25 cellular contexts compared by ENCODE assay signal in genomic region chr1:161163793-161164192, GRCh38. TPM values are rescaled to one million over a fixed set of nuclear protein-coding genes. Genes with fewer than 3 reads are reported as not detected.
DNase-seq lines count a peak whose midpoint lies in the region; ATAC-seq, FAIRE-seq and TF ChIP-seq lines count a peak whose summit lies in the region.
"Had no signal": no experiment of that assay in that cellular context is flagged by ENCODE, and none has a peak within 500 bp of the region (broad histone marks: within the 10 kb centered on the region; RNA-seq: fewer than 3 reads in every experiment).

No MANE protein-coding gene starts in this region.

- H3K9me3 ChIP-seq in CD4-positive, alpha-beta T cell (ENCODE audit: control insufficient read depth, low read length): no peaks in the 10 kb centered on the region
- no peaks in the 10 kb centered on the region for H3K9me3 ChIP-seq in K562 (replicated peaks; ENCODE audit: control insufficient read depth, insufficient read depth, low read depth, low read length)
- H3K9me3 ChIP-seq: BE2C, body of pancreas, mucosa of descending colon, pancreas had no signal

- H3K79me2 ChIP-seq in ACC112 (ENCODE audit: control insufficient read depth, insufficient read depth, low read length, unreplicated experiment) (peaks cover 16% of the 10 kb centered on the region), K562 (ENCODE audit: control insufficient read depth, insufficient read depth, low read length) (peaks cover 73% of the 10 kb centered on the region)

- no peak for TF ChIP-seq POLR2A in K562 (conservative IDR thresholded peaks at IDR 0.05)

- POLR2A ChIA-PET in CD4-positive, alpha-beta T cell (lab: Charles Lee): interaction anchor here (1.0 to 2.3 kb wide), 2 partner anchors 8 to 95 kb away, joined by 3 to 7 read pairs; no protein-coding TSS in a partner anchor
- POLR2A ChIA-PET in K562 (lab: Yijun Ruan, JAX): interaction anchor here (0.6 to 4.3 kb wide), 3 partner anchors 9 to 90 kb away, joined by 3 to 30 read pairs (median 4); partner anchors contain the start of genes B4GALT3 and UFC1

- H3K4me1 ChIP-seq in ACC112 (ENCODE audit: control insufficient read depth, insufficient read depth, low read length, unreplicated experiment) (peaks cover 10% of the 10 kb centered on the region), K562 (replicated peaks in 1 of 2; ENCODE audit: control insufficient read depth in 2 of 2, insufficient read depth in 2 of 2, low read length in 2 of 2) (peaks cover 64 to 87% of the 10 kb centered on the region in 2 experiments)
- H3K4me1 ChIP-seq: BE2C had no signal

- H3K27ac ChIP-seq in ACC112 (ENCODE audit: low read depth, low read length) (0 out of 2 replicates have a peak overlapping the region, but pooled peaks have one; percentile 4), K562 (ENCODE audit: extremely low read depth, low read depth, low read length) (no peak overlapping the region; the same call in 1 of the 3 replicates)
- H3K27ac ChIP-seq in CD4-positive, alpha-beta T cell (ENCODE audit: low read depth, low read length): no peak overlapping the region
- H3K27ac ChIP-seq: epithelial cell of prostate, pancreas had no signal

- H3K27me3 ChIP-seq in ACC112 (ENCODE audit: insufficient read depth, low read length) (no peaks in the 10 kb centered on the region), K562 (ENCODE audit: control insufficient read depth in 2 of 2, insufficient read depth in 2 of 2, low read length in 2 of 2) (no peaks in the 10 kb centered on the region)
- no peaks in the 10 kb centered on the region for H3K27me3 ChIP-seq in CD4-positive, alpha-beta T cell (ENCODE audit: control insufficient read depth, insufficient read depth, low read length)
- H3K27me3 ChIP-seq: BE2C, body of pancreas, pancreas had no signal

- no peak for FAIRE-seq in K562 (lab: Jason Lieb, UNC)
- FAIRE-seq: G401.6, GM12878, pancreas had no signal

- WGBS in K562 (ENCODE audit: insufficient coverage, low coverage, missing lambda C conversion rate): 87% methylated on average over 5 of the region's 5 CpGs

- peak overlapping the region; percentile 98 for H3K27ac Mint-ChIP-seq in CD4-positive, alpha-beta T cell
- H3K27ac Mint-ChIP-seq in nephron: peak overlapping the region; percentile 0 to 68 (median 5)

- CTCF ChIA-PET in CD4-positive, alpha-beta T cell (lab: Charles Lee): no interaction called here
- CTCF ChIA-PET in K562 (lab: Yijun Ruan, JAX; ENCODE audit: low intra/inter-chr PET ratio): no interaction called here

- H3K4me3 ChIP-seq in ACC112 (ENCODE audit: low read depth, low read length): no peak overlapping the region
- no peak overlapping the region for H3K4me3 ChIP-seq in K562
- H3K4me3 ChIP-seq: body of pancreas, GM12878, mucosa of descending colon, pancreas had no signal

- H3K36me3 Mint-ChIP-seq in CD4-positive, alpha-beta T cell (ENCODE audit: low read depth): peaks cover 61% of the 10 kb centered on the region
- peaks cover 43% of the 10 kb centered on the region for H3K36me3 Mint-ChIP-seq in nephron (ENCODE audit: low read depth)

- no peak for TF ChIP-seq EP300 in K562 (IDR thresholded peaks at IDR 0.05; ENCODE audit: low read length)

- H3K9ac ChIP-seq in K562 (ENCODE audit: insufficient read depth in 1 of 2, low read depth in 2 of 2, low read length in 2 of 2): peak overlapping the region; percentile 65 to 67; a peak in 1 of 4 replicates

- no peaks in the 10 kb centered on the region for H3K9me1 ChIP-seq in K562 (ENCODE audit: control insufficient read depth, insufficient read depth, low read length)

- peak overlapping the region; percentile 93 for H3K4me3 Mint-ChIP-seq in CD4-positive, alpha-beta T cell
- H3K4me3 Mint-ChIP-seq in nephron: peak overlapping the region; percentile 29 to 92 (median 45)

- in situ Hi-C loops in K562 (cut with MboI): no loop called here

- BruUV-seq in K562 (replicated peaks; lab: Mats Ljungman, UMichigan): no TSS peak

- H2AFZ ChIP-seq in ACC112 (ENCODE audit: low read length, unreplicated experiment) (no peak overlapping the region), K562 (ENCODE audit: low read depth, low read length) (no peak overlapping the region)

- 0 out of 2 replicates have a peak overlapping the region, but pooled peaks have one; percentile 83 for H3K4me2 ChIP-seq in K562 (ENCODE audit: insufficient read depth, low read length)

- TF ChIP-seq RAD21 in K562 (CRISPR knock-in tag; conservative IDR thresholded peaks at IDR 0.05 in 1 of 2, IDR thresholded peaks at IDR 0.05 in 1 of 2): no peak

- intact Hi-C loops in CD4-positive, alpha-beta T cell (cut with DNase I, micrococcal nuclease): loop anchor here in 1 of 2 experiments (2.0 kb wide), 1 partner anchor 13 kb away; the partner anchor contains the start of gene B4GALT3
- intact Hi-C loops in K562 (cut with micrococcal nuclease): no loop called here

- H3K9me3 Mint-ChIP-seq in CD4-positive, alpha-beta T cell: no peaks in the 10 kb centered on the region
- H3K9me3 Mint-ChIP-seq in nephron: no peaks in the 10 kb centered on the region

- DNase-seq in CD4-positive, alpha-beta T cell: no peak
- DNase-seq in K562 (ENCODE audit: extremely low read depth in 1 of 4, low spot score in 3 of 4): no peak
- DNase-seq in NCI-H1048 (lab: John Stamatoyannopoulos, UW): no peak
- no peak for DNase-seq in hippocampal formation (lab: John Stamatoyannopoulos, UW)
- DNase-seq in kidney glomerular epithelial cell (lab: John Stamatoyannopoulos, UW): no peak
- no peak for DNase-seq in RKO (ENCODE audit: low spot score)
- DNase-seq: activated naive CD4-positive, alpha-beta T cell; BE2C; body of pancreas; foreskin melanocyte; KBM-7; mucosa of descending colon; MV-4-11; NCI-H2029 treated with DMSO at 0.1 percent for 48 hours; NCI-H510A; pancreas; stimulated activated CD4-positive, alpha-beta T cell treated with anti-CD3 and anti-CD28 coated beads, Interleukin-2, amount 100 ng/mL, for 48 hours; SW 1271 had no signal

- ATAC-seq in CD4-positive, alpha-beta T cell (ENCODE audit: poor library complexity): no peak
- no peak for ATAC-seq in K562
- ATAC-seq: body of pancreas, GM12878, HCT116, mucosa of descending colon, pancreas, Right ventricle myocardium inferior had no signal

- H3K27me3 Mint-ChIP-seq in CD4-positive, alpha-beta T cell: no peaks in the 10 kb centered on the region
- no peaks in the 10 kb centered on the region for H3K27me3 Mint-ChIP-seq in nephron (ENCODE audit: low read depth)

- H3K36me3 ChIP-seq in ACC112 (ENCODE audit: insufficient read depth, low read length): peaks cover 10% of the 10 kb centered on the region; the same call in 1 of the 2 replicates
- peaks cover 59% of the 10 kb centered on the region for H3K36me3 ChIP-seq in K562 (ENCODE audit: control insufficient read depth, insufficient read depth, low read length)
- H3K36me3 ChIP-seq: BE2C, pancreas had no signal

- TF ChIP-seq CTCF in CD4-positive, alpha-beta T cell (IDR thresholded peaks at IDR 0.05): no peak
- TF ChIP-seq CTCF in K562 (IDR thresholded peaks at IDR 0.05 in 2 of 3, conservative IDR thresholded peaks at IDR 0.05 in 1 of 3; ENCODE audit: insufficient read depth in 2 of 3, low read depth in 1 of 3, low read length in 3 of 3) (no peak), nephron (IDR thresholded peaks at IDR 0.05; ENCODE audit: unreplicated experiment in 3 of 3) (no peak)

- peaks cover 81% of the 10 kb centered on the region for H3K4me1 Mint-ChIP-seq in CD4-positive, alpha-beta T cell (ENCODE audit: low read depth)
- H3K4me1 Mint-ChIP-seq in nephron: peaks cover 55% of the 10 kb centered on the region

- no peaks in the 10 kb centered on the region for H4K20me1 ChIP-seq in K562 (replicated peaks; ENCODE audit: control insufficient read depth, insufficient read depth, low read length)

RNA-seq across cellular contexts. Expression of gene PPOX, which starts 2.4 kb away (rescaled TPM):
- 10 to 100 TPM; 28.6 to 31.5 TPM for total RNA-seq in CD4-positive, alpha-beta T cell
- 111 and 182 TPM in 2 replicates for total RNA-seq in K562 (2011; cell fraction: chromatin; rRNA removed; ENCODE audit: low replicate concordance)
- total RNA-seq in K562 (2011; cell fraction: nucleolus; rRNA removed): 117 TPM in 2 replicates
- total RNA-seq in K562 (2011; cell fraction: nucleoplasm; rRNA removed): 116 and 129 TPM in 2 replicates
- total RNA-seq in K562 (2014; rRNA removed) (45.9 and 66.7 TPM in 2 replicates), K562 (2014; rRNA removed; fragmentation: Illumina TruSeq; extraction: Trizol) (33.1 and 36.1 TPM in 2 replicates), K562 (2015; rRNA removed; fragmentation: Illumina TruSeq; extraction: Trizol) (22.1 and 24.9 TPM in 2 replicates), K562 (2021) (48.5 TPM in 2 replicates)
- polyA plus RNA-seq in K562 (2011; rRNA removed) (57.1 and 98.3 TPM in 2 replicates), K562 (2014; fragmentation: Illumina TruSeq; extraction: Trizol) (35.4 and 38.9 TPM in 2 replicates), K562 (2014; fragmentation: Nextera tagmentation; extraction: Ambion mirVana) (10 to 100 TPM; 17.0 to 31.1 TPM), K562 (2014; rRNA removed) (55.4 and 81.8 TPM in 2 replicates)
- polyA plus RNA-seq in K562 (2011; cell fraction: cytosol; rRNA removed): 56.7 and 63.8 TPM in 2 replicates
- polyA plus RNA-seq in K562 (2011; cell fraction: nucleus; rRNA removed): 357 and 442 TPM in 2 replicates
- 44.3 and 62.8 TPM in 2 replicates for polyA plus RNA-seq in K562 (2012)
- polyA minus RNA-seq in K562 (2011; rRNA and poly(A)+ RNA removed): 22.0 and 25.5 TPM in 2 replicates
- polyA minus RNA-seq in K562 (2011; cell fraction: cytosol; rRNA and poly(A)+ RNA removed): 12.2 and 28.6 TPM in 2 replicates
- polyA minus RNA-seq in K562 (2011; cell fraction: nucleus; rRNA and poly(A)+ RNA removed): 34.2 and 56.1 TPM in 2 replicates

RNA-seq across cellular contexts. Expression of gene USP21, which starts 4.5 kb away (rescaled TPM):
- total RNA-seq in CD4-positive, alpha-beta T cell: 10 to 100 TPM; 44.4 to 45.6 TPM
- 83.0 and 141 TPM in 2 replicates for total RNA-seq in K562 (2011; cell fraction: chromatin; rRNA removed; ENCODE audit: low replicate concordance)
- total RNA-seq in K562 (2011; cell fraction: nucleolus; rRNA removed): 82.2 and 86.2 TPM in 2 replicates
- total RNA-seq in K562 (2011; cell fraction: nucleoplasm; rRNA removed): 77.2 and 80.0 TPM in 2 replicates
- total RNA-seq in K562 (2014; rRNA removed): 21.6 and 25.7 TPM in 2 replicates
- 4.9 and 5.1 TPM in 2 replicates for total RNA-seq in K562 (2014; rRNA removed; fragmentation: Illumina TruSeq; extraction: Trizol)
- 7.2 and 9.5 TPM in 2 replicates for total RNA-seq in K562 (2015; rRNA removed; fragmentation: Illumina TruSeq; extraction: Trizol)
- total RNA-seq in K562 (2021): 41.7 and 42.7 TPM in 2 replicates
- 22.9 and 38.9 TPM in 2 replicates for polyA plus RNA-seq in K562 (2011; rRNA removed)
- 42.3 and 59.0 TPM in 2 replicates for polyA plus RNA-seq in K562 (2011; cell fraction: cytosol; rRNA removed)
- polyA plus RNA-seq in K562 (2011; cell fraction: nucleus; rRNA removed): 238 and 248 TPM in 2 replicates
- polyA plus RNA-seq in K562 (2012): 26.7 and 40.5 TPM in 2 replicates
- polyA plus RNA-seq in K562 (2014; fragmentation: Illumina TruSeq; extraction: Trizol): 44.9 and 52.4 TPM in 2 replicates
- 10 to 100 TPM; 14.7 to 14.8 TPM for polyA plus RNA-seq in K562 (2014; fragmentation: Nextera tagmentation; extraction: Ambion mirVana)
- 35.4 and 39.3 TPM in 2 replicates for polyA plus RNA-seq in K562 (2014; rRNA removed)
- 13.3 and 16.3 TPM in 2 replicates for polyA minus RNA-seq in K562 (2011; rRNA and poly(A)+ RNA removed)
- 15.9 and 25.0 TPM in 2 replicates for polyA minus RNA-seq in K562 (2011; cell fraction: cytosol; rRNA and poly(A)+ RNA removed)
- polyA minus RNA-seq in K562 (2011; cell fraction: nucleus; rRNA and poly(A)+ RNA removed): 42.5 and 75.6 TPM in 2 replicates

RNA-seq across cellular contexts. Expression of gene UFC1, which starts 10.0 kb away (rescaled TPM):
- 10 to 100 TPM; 96.6 to 97.8 TPM for total RNA-seq in CD4-positive, alpha-beta T cell
- 38.3 and 47.8 TPM in 2 replicates for total RNA-seq in K562 (2011; cell fraction: chromatin; rRNA removed; ENCODE audit: low replicate concordance)
- 27.1 and 28.9 TPM in 2 replicates for total RNA-seq in K562 (2011; cell fraction: nucleolus; rRNA removed)
- total RNA-seq in K562 (2011; cell fraction: nucleoplasm; rRNA removed): 45.8 and 57.9 TPM in 2 replicates
- total RNA-seq in K562 (2014; rRNA removed): 97.1 and 112 TPM in 2 replicates
- total RNA-seq in K562 (2014; rRNA removed; fragmentation: Illumina TruSeq; extraction: Trizol): 151 TPM in 2 replicates
- 165 and 167 TPM in 2 replicates for total RNA-seq in K562 (2015; rRNA removed; fragmentation: Illumina TruSeq; extraction: Trizol)
- total RNA-seq in K562 (2021): 92.8 and 94.2 TPM in 2 replicates
- polyA plus RNA-seq in K562 (2011; rRNA removed): 161 and 166 TPM in 2 replicates
- polyA plus RNA-seq in K562 (2011; cell fraction: cytosol; rRNA removed): 91.4 and 190 TPM in 2 replicates
- 39.8 and 76.0 TPM in 2 replicates for polyA plus RNA-seq in K562 (2011; cell fraction: nucleus; rRNA removed)
- polyA plus RNA-seq in K562 (2012): 124 and 155 TPM in 2 replicates
- 167 and 190 TPM in 2 replicates for polyA plus RNA-seq in K562 (2014; fragmentation: Illumina TruSeq; extraction: Trizol)
- 100 to 1,000 TPM; 213 to 220 TPM for polyA plus RNA-seq in K562 (2014; fragmentation: Nextera tagmentation; extraction: Ambion mirVana)
- polyA plus RNA-seq in K562 (2014; rRNA removed): 113 and 143 TPM in 2 replicates
- 154 and 155 TPM in 2 replicates for polyA minus RNA-seq in K562 (2011; rRNA and poly(A)+ RNA removed)
- polyA minus RNA-seq in K562 (2011; cell fraction: cytosol; rRNA and poly(A)+ RNA removed): 56.1 and 62.8 TPM in 2 replicates
- 16.7 and 35.9 TPM in 2 replicates for polyA minus RNA-seq in K562 (2011; cell fraction: nucleus; rRNA and poly(A)+ RNA removed)

RNA-seq across cellular contexts. Expression of gene B4GALT3, which starts 13.5 kb away (rescaled TPM):
- total RNA-seq in CD4-positive, alpha-beta T cell: 10 to 100 TPM; 40.8 to 44.3 TPM
- 57.0 and 113 TPM in 2 replicates for total RNA-seq in K562 (2011; cell fraction: chromatin; rRNA removed; ENCODE audit: low replicate concordance)
- total RNA-seq in K562 (2011; cell fraction: nucleolus; rRNA removed): 102 and 112 TPM in 2 replicates
- 89.3 and 101 TPM in 2 replicates for total RNA-seq in K562 (2011; cell fraction: nucleoplasm; rRNA removed)
- total RNA-seq in K562 (2014; rRNA removed) (37.1 and 68.3 TPM in 2 replicates), K562 (2014; rRNA removed; fragmentation: Illumina TruSeq; extraction: Trizol) (32.0 TPM in 2 replicates), K562 (2015; rRNA removed; fragmentation: Illumina TruSeq; extraction: Trizol) (38.0 and 41.2 TPM in 2 replicates), K562 (2021) (57.6 and 59.9 TPM in 2 replicates)
- polyA plus RNA-seq in K562 (2011; rRNA removed) (31.2 and 48.5 TPM in 2 replicates), K562 (2014; fragmentation: Illumina TruSeq; extraction: Trizol) (82.0 and 85.4 TPM in 2 replicates), K562 (2014; fragmentation: Nextera tagmentation; extraction: Ambion mirVana) (100 to 1,000 TPM in 1 of 2 experiments, 10 to 100 TPM in 1; 46.1 to 103 TPM), K562 (2014; rRNA removed) (50.7 and 66.4 TPM in 2 replicates)
- polyA plus RNA-seq in K562 (2011; cell fraction: cytosol; rRNA removed): 49.7 and 72.8 TPM in 2 replicates
- 118 and 168 TPM in 2 replicates for polyA plus RNA-seq in K562 (2011; cell fraction: nucleus; rRNA removed)
- polyA plus RNA-seq in K562 (2012): 52.6 and 67.1 TPM in 2 replicates
- polyA minus RNA-seq in K562 (2011; rRNA and poly(A)+ RNA removed): 15.4 and 16.3 TPM in 2 replicates
- 25.1 and 26.1 TPM in 2 replicates for polyA minus RNA-seq in K562 (2011; cell fraction: cytosol; rRNA and poly(A)+ RNA removed)
- 21.9 and 28.3 TPM in 2 replicates for polyA minus RNA-seq in K562 (2011; cell fraction: nucleus; rRNA and poly(A)+ RNA removed)

RNA-seq across cellular contexts. Expression of gene DEDD, which starts 31.3 kb away (rescaled TPM):
- 10 to 100 TPM; 35.5 to 36.6 TPM for total RNA-seq in CD4-positive, alpha-beta T cell
- 15.2 and 18.5 TPM in 2 replicates for total RNA-seq in K562 (2011; cell fraction: chromatin; rRNA removed; ENCODE audit: low replicate concordance)
- 11.6 and 11.8 TPM in 2 replicates for total RNA-seq in K562 (2011; cell fraction: nucleolus; rRNA removed)
- total RNA-seq in K562 (2011; cell fraction: nucleoplasm; rRNA removed): 15.0 and 20.0 TPM in 2 replicates
- total RNA-seq in K562 (2014; rRNA removed) (15.6 and 19.1 TPM in 2 replicates), K562 (2014; rRNA removed; fragmentation: Illumina TruSeq; extraction: Trizol) (11.6 and 12.0 TPM in 2 replicates), K562 (2015; rRNA removed; fragmentation: Illumina TruSeq; extraction: Trizol) (11.6 and 13.4 TPM in 2 replicates), K562 (2021) (26.3 and 29.0 TPM in 2 replicates)
- polyA plus RNA-seq in K562 (2011; rRNA removed) (16.0 and 24.4 TPM in 2 replicates), K562 (2014; fragmentation: Illumina TruSeq; extraction: Trizol) (31.4 and 35.0 TPM in 2 replicates), K562 (2014; fragmentation: Nextera tagmentation; extraction: Ambion mirVana) (10 to 100 TPM; 31.6 to 41.0 TPM), K562 (2014; rRNA removed) (16.7 and 16.8 TPM in 2 replicates)
- 38.4 and 56.4 TPM in 2 replicates for polyA plus RNA-seq in K562 (2011; cell fraction: cytosol; rRNA removed)
- polyA plus RNA-seq in K562 (2011; cell fraction: nucleus; rRNA removed): 27.9 and 37.6 TPM in 2 replicates
- 27.7 and 29.6 TPM in 2 replicates for polyA plus RNA-seq in K562 (2012)
- polyA minus RNA-seq in K562 (2011; rRNA and poly(A)+ RNA removed): 26.2 and 47.1 TPM in 2 replicates
- 10.9 and 16.7 TPM in 2 replicates for polyA minus RNA-seq in K562 (2011; cell fraction: cytosol; rRNA and poly(A)+ RNA removed)
- polyA minus RNA-seq in K562 (2011; cell fraction: nucleus; rRNA and poly(A)+ RNA removed): 5.1 and 6.2 TPM in 2 replicates
